Comparison of ENCODE assay signal across 8 cellular contexts in genomic region chr1:3771108-3772026, GRCh38. TPM values are rescaled to one million over a fixed set of nuclear protein-coding genes. Genes with fewer than 3 reads are reported as not detected.
DNase-seq lines count a peak whose midpoint lies in the region; ATAC-seq and TF ChIP-seq lines count a peak whose summit lies in the region.

No MANE protein-coding gene starts in this region.

- no peaks in the 10 kb centered on the region for H3K36me3 Mint-ChIP-seq in Caco-2 (ENCODE audit: insufficient read depth, unreplicated experiment)

- H3K9me3 ChIP-seq in Caco-2: no peaks in the 10 kb centered on the region
- H3K9me3 ChIP-seq in PC-3 (ENCODE audit: low read length): no peaks in the 10 kb centered on the region
- no peaks in the 10 kb centered on the region for H3K9me3 ChIP-seq in esophagus muscularis mucosa
- no peaks in the 10 kb centered on the region for H3K9me3 ChIP-seq in osteoblast (ENCODE audit: low read depth, low read length)

- POLR2A ChIA-PET in Caco-2 (lab: Charles Lee) (no interaction called here), PC-3 (lab: Charles Lee; ENCODE audit: unreplicated experiment) (no interaction called here)

- no peaks in the 10 kb centered on the region for H3K79me2 ChIP-seq in PC-3 (ENCODE audit: low read length)
- H3K79me2 ChIP-seq in osteoblast (ENCODE audit: insufficient read depth, low read length): no peaks in the 10 kb centered on the region

- ATAC-seq in PC-3 (no peak), GM19328 (IDR thresholded peaks at IDR 0.05; ENCODE audit: unreplicated experiment) (no peak), HG02588 (IDR thresholded peaks at IDR 0.05; ENCODE audit: unreplicated experiment) (no peak), HG03342 (IDR thresholded peaks at IDR 0.05; ENCODE audit: unreplicated experiment) (no peak)

- H2AFZ ChIP-seq in PC-3 (ENCODE audit: low read length) (peak overlapping the region; percentile 95), osteoblast (ENCODE audit: low read length) (no peak overlapping the region)

- H3K27ac ChIP-seq in PC-3 (ENCODE audit: low read length) (no peak overlapping the region), esophagus muscularis mucosa (replicated peaks in 1 of 4) (peak overlapping the region; percentile 77 to 91 (median 84)), osteoblast (ENCODE audit: low read depth, low read length) (no peak overlapping the region)

- peak overlapping the region; percentile 15 for H3K27ac Mint-ChIP-seq in Caco-2 (ENCODE audit: unreplicated experiment)

- H3K36me3 ChIP-seq in Caco-2 (ENCODE audit: control insufficient read depth, insufficient read depth, low read length) (no peaks in the 10 kb centered on the region), PC-3 (ENCODE audit: low read depth, low read length) (no peaks in the 10 kb centered on the region), esophagus muscularis mucosa (no peaks in the 10 kb centered on the region), osteoblast (ENCODE audit: insufficient read depth, low read length) (no peaks in the 10 kb centered on the region)

- H4K20me1 ChIP-seq in PC-3 (ENCODE audit: low read length) (no peaks in the 10 kb centered on the region), osteoblast (ENCODE audit: insufficient read depth, low read length) (no peaks in the 10 kb centered on the region)

- H3K4me3 Mint-ChIP-seq in Caco-2 (ENCODE audit: unreplicated experiment): peak overlapping the region; percentile 61

- DNase-seq in Caco-2 (no peak), PC-3 (no peak), esophagus muscularis mucosa (ENCODE audit: extremely low spot score) (no peak), osteoblast (ENCODE audit: insufficient read length, low spot score, missing footprints) (peak; percentile 90), GM10266 (ENCODE audit: extremely low spot score) (no peak)

- H3K4me3 ChIP-seq in Caco-2 (ENCODE audit: low read depth, low read length): peak overlapping the region; percentile 69
- H3K4me3 ChIP-seq in PC-3 (ENCODE audit: low read length): peak overlapping the region; percentile 69
- H3K4me3 ChIP-seq in esophagus muscularis mucosa: peak overlapping the region; percentile 66 to 89 (median 76)
- no peak overlapping the region for H3K4me3 ChIP-seq in osteoblast (ENCODE audit: insufficient read depth, low read length)

- TF ChIP-seq POLR2A in esophagus muscularis mucosa (IDR thresholded peaks at IDR 0.05; ENCODE audit: low read depth): no peak

- H3F3A ChIP-seq in PC-3 (ENCODE audit: low read length, unreplicated experiment): no peaks in the 10 kb centered on the region

- TF ChIP-seq EP300 in esophagus muscularis mucosa (IDR thresholded peaks at IDR 0.05): no peak

- WGBS in esophagus muscularis mucosa: 51% methylated on average over 24 of the region's 32 CpGs

- H3K9ac ChIP-seq in PC-3 (ENCODE audit: low read length): peak overlapping the region; percentile 54; the same call in 1 of the 2 replicates

- peak overlapping the region; percentile 94 for H3K4me2 ChIP-seq in PC-3 (ENCODE audit: low read length)
- H3K4me2 ChIP-seq in osteoblast (ENCODE audit: insufficient read depth, low read length): peak overlapping the region; percentile 68

- CTCF ChIA-PET in Caco-2 (lab: Charles Lee) (no interaction called here), PC-3 (lab: Charles Lee) (no interaction called here)

- no peaks in the 10 kb centered on the region for H3K9me3 Mint-ChIP-seq in Caco-2 (ENCODE audit: unreplicated experiment)

- H3K9me2 ChIP-seq in PC-3 (replicated peaks; ENCODE audit: low read length): no peaks in the 10 kb centered on the region

- H3K27me3 ChIP-seq in Caco-2 (replicated peaks; ENCODE audit: control insufficient read depth, insufficient read depth, low read length) (no peaks in the 10 kb centered on the region), PC-3 (ENCODE audit: low read length) (peaks cover 8% of the 10 kb centered on the region), esophagus muscularis mucosa (peaks cover 0 to 5% (median 0%) of the 10 kb centered on the region in 4 donors), osteoblast (ENCODE audit: insufficient read depth, low read length) (peaks cover 15% of the 10 kb centered on the region)

- BruUV-seq in Caco-2 (replicated peaks; lab: Mats Ljungman, UMichigan): no TSS peak
- BruUV-seq in PC-3 (replicated peaks; lab: Mats Ljungman, UMichigan): TSS peak; percentile 36

- no peaks in the 10 kb centered on the region for H3K4me1 Mint-ChIP-seq in Caco-2 (ENCODE audit: low read depth, unreplicated experiment)

- H3K27me3 Mint-ChIP-seq in Caco-2 (ENCODE audit: insufficient read depth, unreplicated experiment): peaks cover under 1% of the 10 kb centered on the region

- TF ChIP-seq CTCF in Caco-2 (IDR thresholded peaks at IDR 0.05; ENCODE audit: insufficient read depth in 1 of 2, low read depth in 1 of 2, low read length in 1 of 2, severe bottlenecking in 1 of 2, unreplicated experiment in 1 of 2): no peak
- TF ChIP-seq CTCF in PC-3 (conservative IDR thresholded peaks at IDR 0.05; ENCODE audit: low read depth, low read length): no peak
- no peak for TF ChIP-seq CTCF in esophagus muscularis mucosa (IDR thresholded peaks at IDR 0.05)
- TF ChIP-seq CTCF in osteoblast (IDR thresholded peaks at IDR 0.05; ENCODE audit: extremely low read depth, low read depth, low read length): no peak
- TF ChIP-seq CTCF in GM10266 (IDR thresholded peaks at IDR 0.05; ENCODE audit: control insufficient read depth, insufficient read depth, low read depth, missing control alignments): no peak

- intact Hi-C loops in Caco-2 (cut with micrococcal nuclease; ENCODE audit: unreplicated experiment): loop anchor here (2.0 kb wide), 1 partner anchor 47 kb away; no protein-coding TSS in a partner anchor
- intact Hi-C loops in PC-3 (cut with micrococcal nuclease): loop anchor here (2.0 kb wide), 1 partner anchor 25 kb away; the partner anchor contains the start of gene LRRC47
- intact Hi-C loops in esophagus muscularis mucosa (cut with DNase I): no loop called here

- peaks cover 26% of the 10 kb centered on the region; the same call in 1 of the 2 replicates for H3K4me1 ChIP-seq in Caco-2
- H3K4me1 ChIP-seq in PC-3 (ENCODE audit: insufficient read depth, low read length): peaks cover 13% of the 10 kb centered on the region; the same call in 1 of the 2 replicates
- H3K4me1 ChIP-seq in esophagus muscularis mucosa: peaks cover 36 to 58% (median 52%) of the 10 kb centered on the region in 4 donors
- H3K4me1 ChIP-seq in osteoblast (ENCODE audit: insufficient read depth, low read length): peaks cover 15% of the 10 kb centered on the region

RNA-seq across cellular contexts. Expression of gene SMIM1, which starts 1.2 kb away (rescaled TPM):
- total RNA-seq in Caco-2 (2022) (7.1 and 9.4 TPM in 2 replicates), PC-3 (2014; rRNA removed) (10.8 and 14.3 TPM in 2 replicates), esophagus muscularis mucosa (10 to 100 TPM; 10.5 to 16.3 (median 13.3) TPM), osteoblast (not detected in 2 replicates)

RNA-seq across cellular contexts. Expression of gene CCDC27, which starts 19.1 kb away (rescaled TPM):
- not detected in 2 replicates for total RNA-seq in Caco-2 (2022)
- not detected in 2 replicates for total RNA-seq in PC-3 (2014; rRNA removed)
- not detected for total RNA-seq in esophagus muscularis mucosa
- total RNA-seq in osteoblast: not detected in 2 replicates

RNA-seq across cellular contexts. Expression of gene LRRC47, which starts 24.9 kb away (rescaled TPM):
- total RNA-seq in Caco-2 (2022): 44.3 and 48.5 TPM in 2 replicates
- total RNA-seq in PC-3 (2014; rRNA removed): 77.4 and 102 TPM in 2 replicates
- 10 to 100 TPM; 34.1 to 51.6 (median 44.1) TPM for total RNA-seq in esophagus muscularis mucosa
- total RNA-seq in osteoblast: 24.5 and 30.0 TPM in 2 replicates

Comparison
In these comparisons a context has a peak if more than half of its experiments do, and no peak if none do; other contexts are left out.
1. H3K27ac ChIP-seq: peak in esophagus muscularis mucosa (4 of 4); none in PC-3 (single experiment) and osteoblast (single experiment).